In the genomic region with DNA sequence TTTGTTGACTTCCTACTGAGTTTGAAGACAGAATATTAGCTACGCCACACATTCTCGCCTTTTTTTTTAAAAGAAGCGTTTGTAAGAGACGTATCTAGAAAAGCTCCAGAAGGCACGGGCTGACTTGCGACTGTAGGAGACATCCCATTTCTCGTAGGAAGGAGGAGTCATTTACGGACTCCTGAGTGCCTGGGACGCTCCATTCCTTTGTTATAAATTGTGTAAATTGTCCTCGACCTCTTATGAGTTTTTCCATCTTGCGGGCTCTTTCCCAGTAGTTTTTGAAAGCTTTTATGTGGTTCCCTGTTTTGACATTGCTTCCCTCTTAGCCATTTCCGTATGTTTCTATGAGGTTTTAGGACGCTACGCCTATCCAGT, we compare ENCODE assay signal across 8 cellular contexts. TPM values are rescaled to one million over a fixed set of nuclear protein-coding genes. Genes with fewer than 3 reads are reported as not detected.
DNase-seq lines count a peak whose midpoint lies in the region; TF ChIP-seq lines count a peak whose summit lies in the region.

No MANE protein-coding gene starts in this region.

- H3K36me3 ChIP-seq in adrenal gland (replicated peaks in 1 of 2) (peaks cover 0 to 4% of the 10 kb centered on the region in 2 donors), thyroid gland (no peaks in the 10 kb centered on the region)

- TF ChIP-seq POLR2A in adrenal gland (IDR thresholded peaks at IDR 0.05), result no peak
- TF ChIP-seq POLR2A in thyroid gland (IDR thresholded peaks at IDR 0.05), result no peak

- H3K4me3 ChIP-seq in AG10803 (ENCODE audit: low read length) (peak overlapping the region; percentile 76), adrenal gland (peak overlapping the region in 3 of 4 donors; percentile 62 to 100 (median 71)), thyroid gland (replicated peaks in 1 of 3) (peak overlapping the region; percentile 16 to 99 (median 92))

- WGBS in adrenal gland, 4 donors, result 8 to 13% (median 12%) methylated on average over 13 to 14 of the region's 14 CpGs
- 9 to 11% methylated on average over 14 of the region's 14 CpGs for WGBS in thyroid gland, 2 donors

- H3K27me3 ChIP-seq in adrenal gland (no peaks in the 10 kb centered on the region), thyroid gland (no peaks in the 10 kb centered on the region)

- H3K27ac ChIP-seq in adrenal gland, result peak overlapping the region in 2 of 5 donors; percentile 93 to 94
- H3K27ac ChIP-seq in thyroid gland, result peak overlapping the region in 1 of 3 donors; percentile 58

- TF ChIP-seq CTCF in AG10803 (conservative IDR thresholded peaks at IDR 0.05; ENCODE audit: low read length) (no peak), adrenal gland (IDR thresholded peaks at IDR 0.05) (no peak), thyroid gland (IDR thresholded peaks at IDR 0.05) (no peak)

- peaks cover 9 to 25% of the 10 kb centered on the region in 2 donors for H3K4me1 ChIP-seq in adrenal gland (replicated peaks in 1 of 2)
- H3K4me1 ChIP-seq in thyroid gland, result peaks cover 23 to 33% of the 10 kb centered on the region in 2 donors

- intact Hi-C loops in adrenal gland (cut with DNase I) (no loop called here), thyroid gland (cut with DNase I) (loop anchor here (5.0 kb wide), 1 partner anchor 139 kb away; the partner anchor contains the start of gene C8G)

- DNase-seq in AG10803 (ENCODE audit: low read depth), result peak; percentile 53
- peak; percentile 45 for DNase-seq in HT-29 (ENCODE audit: low spot score)
- DNase-seq in adrenal gland, result peak in 1 of 7 donors; percentile 5
- peak; percentile 33 for DNase-seq in kidney glomerular epithelial cell (lab: John Stamatoyannopoulos, UW)
- DNase-seq in thyroid gland, result no peak
- DNase-seq in SW 1271 (lab: John Stamatoyannopoulos, UW), result no peak
- no peak for DNase-seq in H4 (ENCODE audit: low spot score)
- DNase-seq in NCI-H1930 (lab: John Stamatoyannopoulos, UW), result no peak

- H3K9me3 ChIP-seq in adrenal gland (replicated peaks in 1 of 3) (no peaks in the 10 kb centered on the region), thyroid gland (no peaks in the 10 kb centered on the region)

RNA-seq across cellular contexts. Expression of gene RABL6, which starts 1.0 kb away (rescaled TPM):
- 242 and 247 TPM in 2 replicates for total RNA-seq in HT-29 (2014; rRNA removed; shearing (Covaris generic))
- total RNA-seq in adrenal gland (10 to 100 TPM; 46.2 to 82.0 (median 61.0) TPM), thyroid gland (10 to 100 TPM; 59.8 to 84.0 (median 62.2) TPM)
- polyA plus RNA-seq in adrenal gland, result 100 to 1,000 TPM in 1 of 3 donors, 10 to 100 TPM in 2; 24.0 to 150 (median 71.1) TPM
- 23.6 and 35.0 TPM in 2 replicates for total RNA-seq in H4 (2014; rRNA removed; shearing (Covaris generic))

RNA-seq across cellular contexts. Expression of gene CCDC183, which starts 12.6 kb away (rescaled TPM):
- 9.0 and 10.4 TPM in 2 replicates for total RNA-seq in HT-29 (2014; rRNA removed; shearing (Covaris generic))
- total RNA-seq in adrenal gland, result 1 to 10 TPM in 5 of 8 donors, under 1 TPM in 2, not detected in 1; 0.46 to 3.3 (median 1.7) TPM
- 10 to 100 TPM in 1 of 3 donors, 1 to 10 TPM in 1, under 1 TPM in 1; 0.60 to 17.5 (median 2.4) TPM for polyA plus RNA-seq in adrenal gland
- 1 to 10 TPM; 1.3 to 4.6 (median 2.8) TPM for total RNA-seq in thyroid gland
- 0.47 TPM in 1 of 2 replicates, not detected in the other for total RNA-seq in H4 (2014; rRNA removed; shearing (Covaris generic))

RNA-seq across cellular contexts. Expression of gene TMEM141, which starts 17.6 kb away (rescaled TPM):
- 357 and 376 TPM in 2 replicates for total RNA-seq in HT-29 (2014; rRNA removed; shearing (Covaris generic))
- 10 to 100 TPM; 31.3 to 78.7 (median 57.1) TPM for total RNA-seq in adrenal gland
- polyA plus RNA-seq in adrenal gland, result 10 to 100 TPM; 46.7 to 94.8 (median 76.3) TPM
- 100 to 1,000 TPM in 3 of 4 donors, 10 to 100 TPM in 1; 81.6 to 189 (median 141) TPM for total RNA-seq in thyroid gland
- total RNA-seq in H4 (2014; rRNA removed; shearing (Covaris generic)), result 87.0 and 93.0 TPM in 2 replicates

RNA-seq across cellular contexts. Expression of gene AJM1, which starts 33.5 kb away (rescaled TPM):
- 9.0 and 9.4 TPM in 2 replicates for total RNA-seq in HT-29 (2014; rRNA removed; shearing (Covaris generic))
- 1 to 10 TPM in 7 of 8 donors, under 1 TPM in 1; 0.42 to 7.1 (median 3.8) TPM for total RNA-seq in adrenal gland
- 10 to 100 TPM in 1 of 3 donors, 1 to 10 TPM in 1, under 1 TPM in 1; 0.33 to 13.7 (median 3.2) TPM for polyA plus RNA-seq in adrenal gland
- total RNA-seq in thyroid gland, result 1 to 10 TPM in 3 of 4 donors, under 1 TPM in 1; 0.83 to 4.7 (median 2.3) TPM
- 0.06 and 0.21 TPM in 2 replicates for total RNA-seq in H4 (2014; rRNA removed; shearing (Covaris generic))

RNA-seq across cellular contexts. Expression of gene PHPT1, which starts 40.4 kb away (rescaled TPM):
- 230 and 232 TPM in 2 replicates for total RNA-seq in HT-29 (2014; rRNA removed; shearing (Covaris generic))
- total RNA-seq in adrenal gland (100 to 1,000 TPM in 6 of 8 donors, 10 to 100 TPM in 2; 73.9 to 267 (median 166) TPM), thyroid gland (100 to 1,000 TPM in 2 of 4 donors, 10 to 100 TPM in 2; 79.4 to 174 (median 115) TPM)
- polyA plus RNA-seq in adrenal gland, result 100 to 1,000 TPM in 2 of 3 donors, 10 to 100 TPM in 1; 75.8 to 330 (median 214) TPM
- total RNA-seq in H4 (2014; rRNA removed; shearing (Covaris generic)), result 100 and 119 TPM in 2 replicates

Comparison
In these comparisons a context has a peak if more than half of its experiments do, and no peak if none do; other contexts are left out.
1. DNase-seq: peak in AG10803 (single experiment), HT-29 (single experiment) and kidney glomerular epithelial cell (single experiment); none in thyroid gland (0 of 2), SW 1271 (0 of 2), H4 (single experiment) and NCI-H1930 (0 of 2).
2. Peak in every context shown above with its lines, with median percentiles within 50 percentile points of each other: H3K4me3 ChIP-seq.